Comparison of ENCODE assay signal across 16 cellular contexts in genomic region chr4:177194906-177195305, GRCh38.
"Had no signal": no experiment of that assay in that cellular context is flagged by ENCODE, and none has a peak within 500 bp of the region (broad histone marks: within the 10 kb centered on the region; RNA-seq: fewer than 3 reads in every experiment).

No MANE protein-coding gene starts in this region.

- H3K36me3 Mint-ChIP-seq: activated naive CD8-positive, alpha-beta T cell treated with anti-CD3 and anti-CD28 coated beads, Interleukin-2, amount 10 ng/mL, durations not matched to agents 7 days and 5 days; neural progenitor cell had no signal

- H3K27ac ChIP-seq: foreskin keratinocyte, heart left ventricle, neural progenitor cell, stomach, thoracic aorta, WERI-Rb-1 had no signal

- H3K36me3 ChIP-seq: heart left ventricle, stomach, thoracic aorta, WERI-Rb-1 had no signal

- H3K27me3 Mint-ChIP-seq: activated CD8-positive, alpha-beta T cell treated with anti-CD3 and anti-CD28 coated beads for 36 hours; activated naive CD8-positive, alpha-beta T cell treated with anti-CD3 and anti-CD28 coated beads, Interleukin-2, amount 10 ng/mL, durations not matched to agents 7 days and 5 days had no signal

- DNase-seq: activated CD4-positive, alpha-beta T cell treated with anti-CD3 and anti-CD28 coated beads for 36 hours; activated CD8-positive, alpha-beta memory T cell treated with anti-CD3 and anti-CD28 coated beads, Interleukin-2, amount 50 U/mL, for 4 hours; activated CD8-positive, alpha-beta T cell treated with anti-CD3 and anti-CD28 coated beads for 36 hours; activated naive CD8-positive, alpha-beta T cell treated with anti-CD3 and anti-CD28 coated beads, Interleukin-2, amount 10 ng/mL, durations not matched to agents 7 days and 5 days; anterior cingulate cortex; foreskin keratinocyte; heart left ventricle; left ventricle myocardium superior; stimulated activated CD4-positive, alpha-beta T cell treated with anti-CD3 and anti-CD28 coated beads, Interleukin-15, amount 100 ng/mL, for 24 hours; stimulated activated CD4-positive, alpha-beta T cell treated with anti-CD3 and anti-CD28 coated beads, Interleukin-4, amount 100 ng/mL, for 4 hours; stomach; T1000; WERI-Rb-1 had no signal

- H3K27ac Mint-ChIP-seq: activated CD4-positive, alpha-beta T cell treated with anti-CD3 and anti-CD28 coated beads for 36 hours; activated CD8-positive, alpha-beta T cell treated with anti-CD3 and anti-CD28 coated beads for 36 hours; activated naive CD8-positive, alpha-beta T cell treated with anti-CD3 and anti-CD28 coated beads, Interleukin-2, amount 10 ng/mL, durations not matched to agents 7 days and 5 days; neural progenitor cell had no signal

- H3K27me3 ChIP-seq: foreskin keratinocyte, heart left ventricle, neural progenitor cell, stomach had no signal

- H3K4me1 Mint-ChIP-seq: activated CD4-positive, alpha-beta T cell treated with anti-CD3 and anti-CD28 coated beads for 36 hours; activated naive CD8-positive, alpha-beta T cell treated with anti-CD3 and anti-CD28 coated beads, Interleukin-2, amount 10 ng/mL, durations not matched to agents 7 days and 5 days had no signal

- H2AFZ ChIP-seq: neural progenitor cell had no signal

- H3K4me3 Mint-ChIP-seq: activated CD4-positive, alpha-beta T cell treated with anti-CD3 and anti-CD28 coated beads for 36 hours; activated CD8-positive, alpha-beta T cell treated with anti-CD3 and anti-CD28 coated beads for 36 hours; activated naive CD8-positive, alpha-beta T cell treated with anti-CD3 and anti-CD28 coated beads, Interleukin-2, amount 10 ng/mL, durations not matched to agents 7 days and 5 days; neural progenitor cell had no signal

- H3K4me3 ChIP-seq: heart left ventricle, neural progenitor cell, stomach, thoracic aorta had no signal

- H3K4me2 ChIP-seq: neural progenitor cell had no signal

- H3K4me1 ChIP-seq: foreskin keratinocyte, heart left ventricle, stomach had no signal

- H3K9me3 Mint-ChIP-seq: activated CD8-positive, alpha-beta T cell treated with anti-CD3 and anti-CD28 coated beads for 36 hours; activated naive CD8-positive, alpha-beta T cell treated with anti-CD3 and anti-CD28 coated beads, Interleukin-2, amount 10 ng/mL, durations not matched to agents 7 days and 5 days had no signal

- H3K9ac ChIP-seq: neural progenitor cell had no signal

- H3K9me3 ChIP-seq: thoracic aorta had no signal

- ATAC-seq: activated CD4-positive, alpha-beta T cell treated with anti-CD3 and anti-CD28 coated beads for 36 hours; activated CD8-positive, alpha-beta T cell treated with anti-CD3 and anti-CD28 coated beads for 36 hours; esophagus mucosa; foreskin keratinocyte; heart left ventricle; left ventricle myocardium superior had no signal
